8 cellular contexts compared by ENCODE assay signal in the genomic region with DNA sequence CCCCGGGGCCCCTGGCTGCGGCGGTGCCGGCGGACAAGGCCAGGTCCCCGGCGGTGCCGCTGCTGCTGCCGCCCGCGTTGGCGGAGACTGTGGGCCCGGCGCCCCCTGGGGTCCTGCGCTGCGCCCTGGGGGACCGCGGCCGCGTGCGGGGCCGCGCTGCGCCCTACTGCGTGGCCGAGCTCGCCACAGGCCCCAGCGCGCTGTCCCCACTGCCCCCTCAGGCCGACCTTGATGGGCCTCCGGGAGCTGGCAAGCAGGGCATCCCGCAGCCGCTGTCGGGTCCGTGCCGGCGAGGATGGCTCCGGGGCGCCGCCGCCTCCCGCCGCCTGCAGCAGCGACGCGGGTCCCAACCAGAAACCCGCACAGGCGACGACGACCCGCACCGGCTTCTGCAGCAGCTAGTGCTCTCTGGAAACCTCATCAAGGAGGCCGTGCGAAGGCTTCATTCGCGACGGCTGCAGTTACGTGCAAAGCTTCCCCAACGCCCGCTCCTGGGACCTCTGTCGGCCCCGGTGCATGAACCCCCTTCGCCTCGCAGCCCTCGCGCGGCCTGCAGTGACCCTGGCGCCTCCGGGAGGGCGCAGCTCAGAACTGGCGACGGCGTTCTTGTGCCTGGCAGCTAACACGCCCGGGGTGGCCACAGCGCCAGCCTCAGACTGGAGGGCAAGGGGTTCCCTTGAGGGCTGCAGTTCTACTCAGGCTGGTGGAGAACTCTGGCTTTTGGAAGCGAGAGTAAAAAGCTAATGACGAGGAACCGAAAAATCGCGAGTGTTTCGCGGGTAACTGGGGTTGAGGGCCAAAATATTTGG. TPM values are rescaled to one million over a fixed set of nuclear protein-coding genes. Genes with fewer than 3 reads are reported as not detected.
A peak's percentile ranks its signal among the peaks of the same experiment; 100 is the strongest.
DNase-seq lines count a peak whose midpoint lies in the region; ATAC-seq and TF ChIP-seq lines count a peak whose summit lies in the region.

No MANE protein-coding gene starts in this region.

- peak overlapping the region; percentile 80 for H3K4me3 Mint-ChIP-seq in activated naive CD8-positive, alpha-beta T cell treated with anti-CD3 and anti-CD28 coated beads, Interleukin-2, amount 50 U/mL, for 24 hours
- peak overlapping the region; percentile 84 for H3K4me3 Mint-ChIP-seq in progenitor cell of endocrine pancreas (ENCODE audit: low read depth)

- intact Hi-C loops in left ventricle myocardium superior (cut with micrococcal nuclease): no loop called here

- DNase-seq in NCI-H2227 (lab: John Stamatoyannopoulos, UW; ENCODE audit: unreplicated experiment): peak; percentile 20
- DNase-seq in NCI-H2227 treated with DMSO at 0.1 percent for 48 hours (lab: John Stamatoyannopoulos, UW): no peak
- DNase-seq in activated naive CD8-positive, alpha-beta T cell treated with anti-CD3 and anti-CD28 coated beads, Interleukin-2, amount 50 U/mL, for 24 hours: peak; percentile 72
- peak; percentile 79 for DNase-seq in left ventricle myocardium superior
- DNase-seq in progenitor cell of endocrine pancreas (ENCODE audit: low spot score, unreplicated experiment): peak; percentile 52
- no peak for DNase-seq in H4 (ENCODE audit: low spot score)

- H3K27ac Mint-ChIP-seq in activated naive CD8-positive, alpha-beta T cell treated with anti-CD3 and anti-CD28 coated beads, Interleukin-2, amount 50 U/mL, for 24 hours: peak overlapping the region; percentile 84
- peak overlapping the region; percentile 94 for H3K27ac Mint-ChIP-seq in progenitor cell of endocrine pancreas

- H3K36me3 Mint-ChIP-seq in activated naive CD8-positive, alpha-beta T cell treated with anti-CD3 and anti-CD28 coated beads, Interleukin-2, amount 50 U/mL, for 24 hours (ENCODE audit: low read depth): no peaks in the 10 kb centered on the region
- no peaks in the 10 kb centered on the region for H3K36me3 Mint-ChIP-seq in progenitor cell of endocrine pancreas (ENCODE audit: insufficient read depth)

- no peaks in the 10 kb centered on the region for H3K9me3 Mint-ChIP-seq in activated naive CD8-positive, alpha-beta T cell treated with anti-CD3 and anti-CD28 coated beads, Interleukin-2, amount 50 U/mL, for 24 hours
- H3K9me3 Mint-ChIP-seq in progenitor cell of endocrine pancreas (ENCODE audit: low read depth): no peaks in the 10 kb centered on the region

- TF ChIP-seq CTCF in progenitor cell of endocrine pancreas (IDR thresholded peaks at IDR 0.05; ENCODE audit: unreplicated experiment): peak; percentile 25

- H3K27me3 Mint-ChIP-seq in activated naive CD8-positive, alpha-beta T cell treated with anti-CD3 and anti-CD28 coated beads, Interleukin-2, amount 50 U/mL, for 24 hours: no peaks in the 10 kb centered on the region
- no peaks in the 10 kb centered on the region for H3K27me3 Mint-ChIP-seq in progenitor cell of endocrine pancreas

- ATAC-seq in HG03108 (IDR thresholded peaks at IDR 0.05; ENCODE audit: unreplicated experiment): peak; percentile 36
- peak; percentile 47 for ATAC-seq in SK-N-SH treated with all-trans-retinoic acid at 6 μM for 48 hours
- ATAC-seq in activated naive CD8-positive, alpha-beta T cell treated with anti-CD3 and anti-CD28 coated beads, Interleukin-2, amount 50 U/mL, for 24 hours: peak; percentile 77
- peak; percentile 57 for ATAC-seq in left ventricle myocardium superior

- H3K4me1 Mint-ChIP-seq in activated naive CD8-positive, alpha-beta T cell treated with anti-CD3 and anti-CD28 coated beads, Interleukin-2, amount 50 U/mL, for 24 hours: peaks cover 32% of the 10 kb centered on the region
- peaks cover 26% of the 10 kb centered on the region for H3K4me1 Mint-ChIP-seq in progenitor cell of endocrine pancreas (ENCODE audit: low read depth)

TF ChIP-seq in SK-N-SH treated with all-trans-retinoic acid at 6 μM for 48 hours, 23 proteins besides CTCF, POLR2A, EP300 and RAD21:
- TF ChIP-seq ZFP30 (CRISPR knock-in tag; IDR thresholded peaks at IDR 0.05) (no peak), GLIS3 (CRISPR knock-in tag; IDR thresholded peaks at IDR 0.05) (no peak), ZFP3 (CRISPR knock-in tag; IDR thresholded peaks at IDR 0.05) (no peak), ISL1 (CRISPR knock-in tag; IDR thresholded peaks at IDR 0.05) (no peak), BACH2 (CRISPR knock-in tag; IDR thresholded peaks at IDR 0.05; ENCODE audit: borderline replicate concordance) (no peak), ZNF8 (CRISPR knock-in tag; IDR thresholded peaks at IDR 0.05) (no peak), ZC3H10 (CRISPR knock-in tag; IDR thresholded peaks at IDR 0.05) (no peak), ZNF70 (CRISPR knock-in tag; IDR thresholded peaks at IDR 0.05) (no peak), ZNF565 (CRISPR knock-in tag; conservative IDR thresholded peaks at IDR 0.05; ENCODE audit: low read depth) (no peak), OSR1 (CRISPR knock-in tag; IDR thresholded peaks at IDR 0.05) (no peak)
- TF ChIP-seq, protein P1, sequence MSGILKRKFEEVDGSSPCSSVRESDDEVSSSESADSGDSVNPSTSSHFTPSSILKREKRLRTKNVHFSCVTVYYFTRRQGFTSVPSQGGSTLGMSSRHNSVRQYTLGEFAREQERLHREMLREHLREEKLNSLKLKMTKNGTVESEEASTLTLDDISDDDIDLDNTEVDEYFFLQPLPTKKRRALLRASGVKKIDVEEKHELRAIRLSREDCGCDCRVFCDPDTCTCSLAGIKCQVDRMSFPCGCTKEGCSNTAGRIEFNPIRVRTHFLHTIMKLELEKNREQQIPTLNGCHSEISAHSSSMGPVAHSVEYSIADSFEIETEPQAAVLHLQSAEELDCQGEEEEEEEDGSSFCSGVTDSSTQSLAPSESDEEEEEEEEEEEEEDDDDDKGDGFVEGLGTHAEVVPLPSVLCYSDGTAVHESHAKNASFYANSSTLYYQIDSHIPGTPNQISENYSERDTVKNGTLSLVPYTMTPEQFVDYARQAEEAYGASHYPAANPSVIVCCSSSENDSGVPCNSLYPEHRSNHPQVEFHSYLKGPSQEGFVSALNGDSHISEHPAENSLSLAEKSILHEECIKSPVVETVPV (CRISPR knock-in tag; IDR thresholded peaks at IDR 0.05): no peak
- TF ChIP-seq, protein P2, sequence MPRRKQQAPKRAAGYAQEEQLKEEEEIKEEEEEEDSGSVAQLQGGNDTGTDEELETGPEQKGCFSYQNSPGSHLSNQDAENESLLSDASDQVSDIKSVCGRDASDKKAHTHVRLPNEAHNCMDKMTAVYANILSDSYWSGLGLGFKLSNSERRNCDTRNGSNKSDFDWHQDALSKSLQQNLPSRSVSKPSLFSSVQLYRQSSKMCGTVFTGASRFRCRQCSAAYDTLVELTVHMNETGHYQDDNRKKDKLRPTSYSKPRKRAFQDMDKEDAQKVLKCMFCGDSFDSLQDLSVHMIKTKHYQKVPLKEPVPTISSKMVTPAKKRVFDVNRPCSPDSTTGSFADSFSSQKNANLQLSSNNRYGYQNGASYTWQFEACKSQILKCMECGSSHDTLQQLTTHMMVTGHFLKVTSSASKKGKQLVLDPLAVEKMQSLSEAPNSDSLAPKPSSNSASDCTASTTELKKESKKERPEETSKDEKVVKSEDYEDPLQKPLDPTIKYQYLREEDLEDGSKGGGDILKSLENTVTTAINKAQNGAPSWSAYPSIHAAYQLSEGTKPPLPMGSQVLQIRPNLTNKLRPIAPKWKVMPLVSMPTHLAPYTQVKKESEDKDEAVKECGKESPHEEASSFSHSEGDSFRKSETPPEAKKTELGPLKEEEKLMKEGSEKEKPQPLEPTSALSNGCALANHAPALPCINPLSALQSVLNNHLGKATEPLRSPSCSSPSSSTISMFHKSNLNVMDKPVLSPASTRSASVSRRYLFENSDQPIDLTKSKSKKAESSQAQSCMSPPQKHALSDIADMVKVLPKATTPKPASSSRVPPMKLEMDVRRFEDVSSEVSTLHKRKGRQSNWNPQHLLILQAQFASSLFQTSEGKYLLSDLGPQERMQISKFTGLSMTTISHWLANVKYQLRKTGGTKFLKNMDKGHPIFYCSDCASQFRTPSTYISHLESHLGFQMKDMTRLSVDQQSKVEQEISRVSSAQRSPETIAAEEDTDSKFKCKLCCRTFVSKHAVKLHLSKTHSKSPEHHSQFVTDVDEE (CRISPR knock-in tag; IDR thresholded peaks at IDR 0.05): no peak
- TF ChIP-seq, protein P3, sequence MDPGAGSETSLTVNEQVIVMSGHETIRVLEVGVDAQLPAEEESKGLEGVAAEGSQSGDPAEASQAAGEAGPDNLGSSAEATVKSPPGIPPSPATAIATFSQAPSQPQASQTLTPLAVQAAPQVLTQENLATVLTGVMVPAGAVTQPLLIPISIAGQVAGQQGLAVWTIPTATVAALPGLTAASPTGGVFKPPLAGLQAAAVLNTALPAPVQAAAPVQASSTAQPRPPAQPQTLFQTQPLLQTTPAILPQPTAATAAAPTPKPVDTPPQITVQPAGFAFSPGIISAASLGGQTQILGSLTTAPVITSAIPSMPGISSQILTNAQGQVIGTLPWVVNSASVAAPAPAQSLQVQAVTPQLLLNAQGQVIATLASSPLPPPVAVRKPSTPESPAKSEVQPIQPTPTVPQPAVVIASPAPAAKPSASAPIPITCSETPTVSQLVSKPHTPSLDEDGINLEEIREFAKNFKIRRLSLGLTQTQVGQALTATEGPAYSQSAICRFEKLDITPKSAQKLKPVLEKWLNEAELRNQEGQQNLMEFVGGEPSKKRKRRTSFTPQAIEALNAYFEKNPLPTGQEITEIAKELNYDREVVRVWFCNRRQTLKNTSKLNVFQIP (CRISPR knock-in tag; IDR thresholded peaks at IDR 0.05; ENCODE audit: borderline replicate concordance, low read depth): no peak

RNA-seq across cellular contexts. Expression of a gene that starts 0.8 kb away (rescaled TPM):
- 6.8 TPM for total RNA-seq in left ventricle myocardium superior
- total RNA-seq in progenitor cell of endocrine pancreas: 15.7 and 16.7 TPM in 2 replicates
- total RNA-seq in H4 (2014; rRNA removed; shearing (Covaris generic)): 0.89 and 1.6 TPM in 2 replicates

RNA-seq across cellular contexts. Expression of a gene that starts 14.7 kb away (rescaled TPM):
- 9.0 TPM for total RNA-seq in left ventricle myocardium superior
- 37.7 and 38.7 TPM in 2 replicates for total RNA-seq in progenitor cell of endocrine pancreas
- total RNA-seq in H4 (2014; rRNA removed; shearing (Covaris generic)): 6.2 and 11.0 TPM in 2 replicates

RNA-seq across cellular contexts. Expression of a gene that starts 27.4 kb away (rescaled TPM):
- total RNA-seq in left ventricle myocardium superior (3.3 TPM), progenitor cell of endocrine pancreas (20.4 and 21.1 TPM in 2 replicates)
- total RNA-seq in H4 (2014; rRNA removed; shearing (Covaris generic)): 9.5 and 10.6 TPM in 2 replicates

Comparison
In these comparisons a context has a peak if more than half of its experiments do, and no peak if none do; other contexts are left out.
1. DNase-seq: peak in NCI-H2227 (single experiment), activated naive CD8-positive, alpha-beta T cell treated with anti-CD3 and anti-CD28 coated beads, Interleukin-2, amount 50 U/mL, for 24 hours (single experiment), left ventricle myocardium superior (single experiment) and progenitor cell of endocrine pancreas (single experiment); none in NCI-H2227 treated with DMSO at 0.1 percent for 48 hours (single experiment) and H4 (single experiment).
2. Peak in every context shown above with its lines, with median percentiles within 50 percentile points of each other: ATAC-seq.